21 cellular contexts compared by ENCODE assay signal in genomic region chr11:45517171-45517770, GRCh38.
DNase-seq lines count a peak whose midpoint lies in the region; ATAC-seq and TF ChIP-seq lines count a peak whose summit lies in the region.
"Had no signal": no experiment of that assay in that cellular context is flagged by ENCODE, and none has a peak within 500 bp of the region (broad histone marks: within the 10 kb centered on the region; RNA-seq: fewer than 3 reads in every experiment).

No MANE protein-coding gene starts in this region.

- peaks cover 3% of the 10 kb centered on the region; the same call in 2 of the 3 replicates for H3K4me1 Mint-ChIP-seq in GM23338

- no peaks in the 10 kb centered on the region for H3K36me3 ChIP-seq in GM23338 (ENCODE audit: insufficient read depth)
- no peaks in the 10 kb centered on the region for H3K36me3 ChIP-seq in esophagus squamous epithelium
- H3K36me3 ChIP-seq: HAP-1 had no signal

- no peaks in the 10 kb centered on the region for H3K9me3 ChIP-seq in esophagus squamous epithelium
- H3K9me3 ChIP-seq: HAP-1, SK-N-SH had no signal

- no peaks in the 10 kb centered on the region for H3K79me2 ChIP-seq in GM23338 (replicated peaks; ENCODE audit: insufficient read depth)

- intact Hi-C loops in esophagus squamous epithelium (cut with DNase I) = no loop called here

- no peak overlapping the region for H3K27ac Mint-ChIP-seq in GM23338
- H3K27ac Mint-ChIP-seq: HFFc6 had no signal

- H3K4me3 Mint-ChIP-seq in GM23338 = no peak overlapping the region
- H3K4me3 Mint-ChIP-seq: HFFc6 had no signal

- H3K4me3 ChIP-seq in GM23338 = no peak overlapping the region
- no peak overlapping the region for H3K4me3 ChIP-seq in coronary artery
- H3K4me3 ChIP-seq in esophagus squamous epithelium = no peak overlapping the region
- H3K4me3 ChIP-seq: HAP-1 had no signal

- no peak for DNase-seq in GM23338 (ENCODE audit: low spot score)
- peak; percentile 38 for DNase-seq in coronary artery (ENCODE audit: low spot score)
- DNase-seq in kidney tubule cell (ENCODE audit: low spot score) = peak; percentile 69
- DNase-seq in esophagus squamous epithelium (lab: John Stamatoyannopoulos, UW) = no peak
- no peak for DNase-seq in H4 (ENCODE audit: low spot score)
- no peak for DNase-seq in stimulated activated CD8-positive, alpha-beta memory T cell treated with anti-CD3 and anti-CD28 coated beads, Interleukin-4, amount 100 ng/mL, for 48 hours
- DNase-seq: Calu3, DMS79 treated with DMSO at 0.1 percent for 48 hours, HFFc6, IMR-90, NCI-H1092 treated with DMSO at 0.1 percent for 48 hours, NCI-H1436 treated with DMSO at 0.1 percent for 48 hours, NCI-H187 treated with DMSO at 0.1 percent for 48 hours, NCI-H524, NCI-H774, PC-3, SK-N-SH, SW 1271 had no signal

- H3K4me1 ChIP-seq in GM23338 (ENCODE audit: insufficient read depth) (no peaks in the 10 kb centered on the region), esophagus squamous epithelium (no peaks in the 10 kb centered on the region)
- H3K4me1 ChIP-seq: HAP-1 had no signal

- ATAC-seq in GM23338 = no peak
- ATAC-seq in HG03354 (IDR thresholded peaks at IDR 0.05; ENCODE audit: poor library complexity, severe bottlenecking, unreplicated experiment) = no peak
- ATAC-seq: PC-3 had no signal

- TF ChIP-seq POLR2A in esophagus squamous epithelium (IDR thresholded peaks at IDR 0.05) = no peak

- no peaks in the 10 kb centered on the region for H3K36me3 Mint-ChIP-seq in GM23338 (ENCODE audit: low read depth)

- H3K27me3 Mint-ChIP-seq in GM23338 (ENCODE audit: insufficient read depth, low read depth, poor library complexity) = no peaks in the 10 kb centered on the region

- H4K20me1 ChIP-seq in GM23338 (replicated peaks; ENCODE audit: insufficient read depth) = no peaks in the 10 kb centered on the region

- WGBS in esophagus squamous epithelium, 2 donors = 83 to 88% methylated on average over 11 of the region's 11 CpGs

- no peaks in the 10 kb centered on the region for H3F3A ChIP-seq in GM23338 (replicated peaks; ENCODE audit: low read depth)

- H3K27ac ChIP-seq in GM23338 (ENCODE audit: low read depth) = no peak overlapping the region
- no peak overlapping the region for H3K27ac ChIP-seq in coronary artery
- no peak overlapping the region for H3K27ac ChIP-seq in esophagus squamous epithelium
- H3K27ac ChIP-seq: KMS-11 had no signal

- no peaks in the 10 kb centered on the region for H3K9me2 ChIP-seq in GM23338 (ENCODE audit: insufficient read depth)
- H3K9me2 ChIP-seq: SK-N-SH had no signal

- peaks cover under 1% of the 10 kb centered on the region; the same call in 1 of the 3 replicates for H3K9me3 Mint-ChIP-seq in GM23338
- H3K9me3 Mint-ChIP-seq: HFFc6 had no signal

- no peaks in the 10 kb centered on the region for H3K27me3 ChIP-seq in GM23338 (ENCODE audit: insufficient read depth)
- H3K27me3 ChIP-seq in esophagus squamous epithelium = no peaks in the 10 kb centered on the region

- H2AFZ ChIP-seq in GM23338 = peak overlapping the region; percentile 60

- no peak for TF ChIP-seq CTCF in GM23338 (conservative IDR thresholded peaks at IDR 0.05; ENCODE audit: low read depth in 2 of 2)
- TF ChIP-seq CTCF in coronary artery (IDR thresholded peaks at IDR 0.05) = no peak
- no peak for TF ChIP-seq CTCF in esophagus squamous epithelium (IDR thresholded peaks at IDR 0.05)

- H3K4me2 ChIP-seq in GM23338 = no peak overlapping the region
- H3K4me2 ChIP-seq: KMS-11, SK-N-SH had no signal

TF ChIP-seq in GM23338, 12 proteins besides CTCF, POLR2A, EP300 and RAD21 (continues in another document):
- TF ChIP-seq ZNF114 (CRISPR knock-in tag; IDR thresholded peaks at IDR 0.05) (no peak), ZNF462 (CRISPR knock-in tag; IDR thresholded peaks at IDR 0.05) (no peak), STAT1 (IDR thresholded peaks at IDR 0.05; ENCODE audit: unreplicated experiment) (no peak), EZH2phosphoT487 (IDR thresholded peaks at IDR 0.05; ENCODE audit: unreplicated experiment) (no peak), CREB1 (CRISPR knock-in tag; IDR thresholded peaks at IDR 0.05; ENCODE audit: low read depth) (no peak), ZNF331 (CRISPR knock-in tag; IDR thresholded peaks at IDR 0.05; ENCODE audit: low read depth) (no peak), ETS1 (IDR thresholded peaks at IDR 0.05) (no peak)

Comparison
In these comparisons a context has a peak if more than half of its experiments do, and no peak if none do; other contexts are left out.
1. DNase-seq: peak in coronary artery (single experiment) and kidney tubule cell (single experiment); none in GM23338 (single experiment), esophagus squamous epithelium (single experiment), H4 (single experiment) and stimulated activated CD8-positive, alpha-beta memory T cell treated with anti-CD3 and anti-CD28 coated beads, Interleukin-4, amount 100 ng/mL, for 48 hours (single experiment).